ENCODE assay signal across 8 cellular contexts in the genomic region with DNA sequence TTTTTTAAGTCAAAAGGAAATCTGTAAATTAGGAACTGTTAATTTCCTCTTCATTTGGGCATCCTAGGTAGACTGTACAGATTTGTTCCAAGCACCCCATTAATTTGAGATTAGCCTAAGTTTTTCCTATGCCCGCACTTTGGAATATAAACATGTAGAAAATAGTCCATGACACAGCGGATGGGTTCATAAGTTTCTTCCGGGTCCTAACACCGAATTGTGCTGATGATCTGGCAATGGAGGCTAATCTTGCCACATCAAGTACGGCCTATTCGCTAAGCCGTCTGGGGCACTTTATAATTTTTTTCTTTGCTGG. TPM values are rescaled to one million over a fixed set of nuclear protein-coding genes. Genes with fewer than 3 reads are reported as not detected.
DNase-seq lines count a peak whose midpoint lies in the region; ATAC-seq and TF ChIP-seq lines count a peak whose summit lies in the region.

No MANE protein-coding gene starts in this region.

- H3K9me3 Mint-ChIP-seq in T-helper 2 cell treated with Interferon-gamma antibody and Interleukin-4, amounts not matched to agents 5 μg/mL and 100 μg/mL, for 36 hours, result no peaks in the 10 kb centered on the region

- H3K27ac ChIP-seq in PC-9 (peak overlapping the region; percentile 92), esophagus squamous epithelium (peak overlapping the region; percentile 98 to 99 (median 98)), psoas muscle (peak overlapping the region; percentile 100)

- peak overlapping the region; percentile 95 for H3K4me3 Mint-ChIP-seq in T-helper 2 cell treated with Interferon-gamma antibody and Interleukin-4, amounts not matched to agents 5 μg/mL and 100 μg/mL, for 36 hours

- intact Hi-C loops in PC-9 (cut with micrococcal nuclease; ENCODE audit: unreplicated experiment), result loop anchor here (1.0 kb wide), 1 partner anchor 74 kb away; no protein-coding TSS in a partner anchor
- intact Hi-C loops in esophagus squamous epithelium (cut with DNase I), result no loop called here
- intact Hi-C loops in psoas muscle (cut with DNase I), result loop anchor here in 1 of 2 donors (5.0 to 10.0 kb wide), 2 partner anchors 72 to 139 kb away; no protein-coding TSS in a partner anchor
- intact Hi-C loops in posterior cingulate gyrus (cut with DNase I), result loop anchor here (10.0 kb wide), 1 partner anchor 439 kb away; the partner anchor contains the start of gene CXorf38

- H3K9me3 ChIP-seq in PC-9 (ENCODE audit: insufficient read depth, low read depth) (no peaks in the 10 kb centered on the region), esophagus squamous epithelium (no peaks in the 10 kb centered on the region), psoas muscle (no peaks in the 10 kb centered on the region)

- H3K27ac Mint-ChIP-seq in T-helper 2 cell treated with Interferon-gamma antibody and Interleukin-4, amounts not matched to agents 5 μg/mL and 100 μg/mL, for 36 hours, result peak overlapping the region; percentile 99

- WGBS in esophagus squamous epithelium, 2 donors, result 0 to 2% methylated on average over 7 of the region's 7 CpGs
- whole genome bisulfite sequencing in psoas muscle, 3 donors, result 0 to 1% (median 0%) methylated on average over 7 of the region's 7 CpGs

- H3K36me3 Mint-ChIP-seq in T-helper 2 cell treated with Interferon-gamma antibody and Interleukin-4, amounts not matched to agents 5 μg/mL and 100 μg/mL, for 36 hours (ENCODE audit: low read depth), result peaks cover 8% of the 10 kb centered on the region

- H3K4me1 Mint-ChIP-seq in T-helper 2 cell treated with Interferon-gamma antibody and Interleukin-4, amounts not matched to agents 5 μg/mL and 100 μg/mL, for 36 hours (ENCODE audit: low read depth), result peaks cover 15% of the 10 kb centered on the region

- no peak for DNase-seq in T-helper 2 cell treated with Interferon-gamma antibody and Interleukin-4, amounts not matched to agents 5 μg/mL and 100 μg/mL, for 36 hours (ENCODE audit: low spot score)
- DNase-seq in T-helper 2 cell, result no peak
- no peak for DNase-seq in PC-9
- no peak for DNase-seq in esophagus squamous epithelium (lab: John Stamatoyannopoulos, UW)
- DNase-seq in psoas muscle, result no peak
- no peak for DNase-seq in epidermal melanocyte (ENCODE audit: insufficient read length, low spot score)
- no peak for DNase-seq in posterior cingulate gyrus
- DNase-seq in ureter (ENCODE audit: low spot score), result no peak

- no peak overlapping the region for H2AFZ ChIP-seq in PC-9

- ATAC-seq in psoas muscle, result peak; percentile 7 to 41 (median 22)

- no peak for TF ChIP-seq CTCF in PC-9 (conservative IDR thresholded peaks at IDR 0.05)
- TF ChIP-seq CTCF in esophagus squamous epithelium (IDR thresholded peaks at IDR 0.05), result no peak
- no peak for TF ChIP-seq CTCF in psoas muscle (IDR thresholded peaks at IDR 0.05)

- H4K20me1 ChIP-seq in PC-9 (ENCODE audit: insufficient read depth), result peaks cover 1% of the 10 kb centered on the region; the same call in 1 of the 2 replicates

- H3K27me3 Mint-ChIP-seq in T-helper 2 cell treated with Interferon-gamma antibody and Interleukin-4, amounts not matched to agents 5 μg/mL and 100 μg/mL, for 36 hours (ENCODE audit: low read depth), result no peaks in the 10 kb centered on the region

- H3K36me3 ChIP-seq in PC-9 (ENCODE audit: low read depth), result no peaks in the 10 kb centered on the region
- H3K36me3 ChIP-seq in esophagus squamous epithelium, result no peaks in the 10 kb centered on the region
- no peaks in the 10 kb centered on the region for H3K36me3 ChIP-seq in psoas muscle (ENCODE audit: insufficient read depth in 1 of 2, low read depth in 1 of 2)

- H3K27me3 ChIP-seq in PC-9 (ENCODE audit: insufficient read depth, low read depth) (no peaks in the 10 kb centered on the region), esophagus squamous epithelium (no peaks in the 10 kb centered on the region), psoas muscle (ENCODE audit: insufficient read depth in 3 of 3, low read length in 2 of 3) (no peaks in the 10 kb centered on the region)

- POLR2A ChIA-PET in PC-9 (lab: Charles Lee; ENCODE audit: unreplicated experiment), result interaction anchor here (0.6 to 0.7 kb wide), 2 partner anchors 145 to 247 kb away, joined by 4 to 12 read pairs; no protein-coding TSS in a partner anchor

- no peaks in the 10 kb centered on the region for H3F3A ChIP-seq in PC-9 (ENCODE audit: insufficient read depth, low read depth)

- no peaks in the 10 kb centered on the region for H3K9me2 ChIP-seq in PC-9 (ENCODE audit: insufficient read depth)

- H3K4me3 ChIP-seq in PC-9 (peak overlapping the region; percentile 50), esophagus squamous epithelium (peak overlapping the region; percentile 79 to 98 (median 90)), psoas muscle (peak overlapping the region; percentile 96)

- H3K4me1 ChIP-seq in PC-9 (replicated peaks; ENCODE audit: insufficient read depth) (0 out of 2 replicates have a peak, but pooled peaks cover 6% of the 10 kb centered on the region), esophagus squamous epithelium (peaks cover 2 to 17% (median 4%) of the 10 kb centered on the region in 3 donors), psoas muscle (peaks cover 12% of the 10 kb centered on the region)

- CTCF ChIA-PET in PC-9 (lab: Charles Lee), result no interaction called here

- H3K79me2 ChIP-seq in PC-9 (ENCODE audit: low read depth), result peaks cover 36% of the 10 kb centered on the region

- TSS peak; percentile 99 for BruUV-seq in PC-9 (replicated peaks; lab: Mats Ljungman, UMichigan)

- TF ChIP-seq POLR2A in esophagus squamous epithelium (IDR thresholded peaks at IDR 0.05), result no peak

- peak overlapping the region; percentile 76 for H3K4me2 ChIP-seq in PC-9

RNA-seq across cellular contexts. Expression of gene USP9X, which starts 1.2 kb away (rescaled TPM):
- 38.4 and 43.2 TPM in 2 replicates for total RNA-seq in PC-9 (2021)
- total RNA-seq in esophagus squamous epithelium, result 10 to 100 TPM; 36.7 to 76.1 (median 56.4) TPM
- total RNA-seq in psoas muscle, result 100 to 1,000 TPM in 3 of 4 donors, 10 to 100 TPM in 1; 87.4 to 138 (median 127) TPM
- 10 to 100 TPM; 19.4 to 44.9 (median 24.6) TPM for polyA plus RNA-seq in psoas muscle
- total RNA-seq in ureter, result 93.8 TPM
